In genomic region chr6:28136585-28137457, GRCh38 we compare ENCODE assay signal across 8 cellular contexts. TPM values are rescaled to one million over a fixed set of nuclear protein-coding genes. Genes with fewer than 3 reads are reported as not detected.
DNase-seq lines count a peak whose midpoint lies in the region; ATAC-seq and TF ChIP-seq lines count a peak whose summit lies in the region.

No MANE protein-coding gene starts in this region.

- no peaks in the 10 kb centered on the region for H3K27me3 ChIP-seq in ACC112 (ENCODE audit: insufficient read depth, low read length)

- H3K27me3 Mint-ChIP-seq in activated B cell treated with CpG ODN at 0.5 μM for 24 hours, result no peaks in the 10 kb centered on the region

- intact Hi-C loops in activated B cell treated with CpG ODN at 0.5 μM for 24 hours (cut with micrococcal nuclease), result loop anchor here (1.0 to 10.0 kb wide), 15 partner anchors 13 to 1942 kb away; partner anchors contain the start of genes ABT1, ZKSCAN4, ZSCAN12 and ZSCAN16

- TF ChIP-seq CTCF in activated B cell treated with CpG ODN at 0.5 μM for 24 hours (IDR thresholded peaks at IDR 0.05), result no peak

- H3K27ac ChIP-seq in ACC112 (ENCODE audit: low read depth, low read length) (peak overlapping the region; percentile 63), caudate nucleus (ENCODE audit: low read depth, low read length) (peak overlapping the region; percentile 94)

- H3K4me3 ChIP-seq in ACC112 (ENCODE audit: low read depth, low read length), result peak overlapping the region; percentile 79

- POLR2A ChIA-PET in activated B cell treated with CpG ODN at 0.5 μM for 24 hours (lab: Charles Lee), result interaction anchor here (0.5 to 8.6 kb wide), 29 partner anchors 11 to 1060 kb away, joined by 3 to 170 read pairs (median 4); partner anchors contain the start of genes ZKSCAN4, ZNF165, ZSCAN12 and ZSCAN16

- peak; percentile 94 for DNase-seq in NCI-H2227 (lab: John Stamatoyannopoulos, UW; ENCODE audit: unreplicated experiment)
- peak; percentile 69 for DNase-seq in activated B cell treated with CpG ODN at 0.5 μM for 24 hours
- peak; percentile 9 to 92 (median 78) for DNase-seq in caudate nucleus (lab: John Stamatoyannopoulos, UW)
- DNase-seq in inferior parietal cortex (ENCODE audit: extremely low spot score), result peak; percentile 95
- peak; percentile 86 for DNase-seq in smooth muscle cell of the brain vasculature (ENCODE audit: low read depth, low spot score)

- peaks cover 37% of the 10 kb centered on the region for H3K36me3 Mint-ChIP-seq in activated B cell treated with CpG ODN at 0.5 μM for 24 hours (ENCODE audit: low read depth)

- peaks cover 75% of the 10 kb centered on the region for H3K4me1 Mint-ChIP-seq in activated B cell treated with CpG ODN at 0.5 μM for 24 hours

- ATAC-seq in GM18868 (IDR thresholded peaks at IDR 0.05; ENCODE audit: unreplicated experiment) (peak; percentile 49), HG03135 (IDR thresholded peaks at IDR 0.05; ENCODE audit: unreplicated experiment) (peak; percentile 62), activated B cell treated with CpG ODN at 0.5 μM for 24 hours (ENCODE audit: low read depth) (peak; percentile 42)

- peak overlapping the region; percentile 98 for H3K4me3 Mint-ChIP-seq in activated B cell treated with CpG ODN at 0.5 μM for 24 hours

- CTCF ChIA-PET in activated B cell treated with CpG ODN at 0.5 μM for 24 hours (lab: Charles Lee), result interaction anchor here (0.8 to 1.7 kb wide), 3 partner anchors 32 to 219 kb away, joined by 3 to 4 read pairs (median 3); partner anchors contain the start of gene ZKSCAN4

- peaks cover 12% of the 10 kb centered on the region for H3K4me1 ChIP-seq in ACC112 (ENCODE audit: control insufficient read depth, insufficient read depth, low read length, unreplicated experiment)

- H3K79me2 ChIP-seq in ACC112 (ENCODE audit: control insufficient read depth, insufficient read depth, low read length, unreplicated experiment), result peaks cover 38% of the 10 kb centered on the region

- peak overlapping the region; percentile 100 for H3K27ac Mint-ChIP-seq in activated B cell treated with CpG ODN at 0.5 μM for 24 hours

- H3K36me3 ChIP-seq in ACC112 (ENCODE audit: insufficient read depth, low read length), result no peaks in the 10 kb centered on the region

- peak overlapping the region; percentile 100 for H2AFZ ChIP-seq in ACC112 (ENCODE audit: low read length, unreplicated experiment)

- H3K9me3 Mint-ChIP-seq in activated B cell treated with CpG ODN at 0.5 μM for 24 hours, result no peaks in the 10 kb centered on the region

RNA-seq across cellular contexts. Expression of gene ZKSCAN8, which starts 4.9 kb away (rescaled TPM):
- 38.9 and 40.2 TPM in 2 replicates for total RNA-seq in activated B cell treated with CpG ODN at 0.5 μM for 24 hours

RNA-seq across cellular contexts. Expression of gene ZSCAN16, which starts 12.4 kb away (rescaled TPM):
- total RNA-seq in activated B cell treated with CpG ODN at 0.5 μM for 24 hours, result 10.6 and 12.6 TPM in 2 replicates

RNA-seq across cellular contexts. Expression of gene ZNF165, which starts 56.5 kb away (rescaled TPM):
- total RNA-seq in activated B cell treated with CpG ODN at 0.5 μM for 24 hours, result 6.0 and 6.3 TPM in 2 replicates

Comparison
In these comparisons a context has a peak if more than half of its experiments do, and no peak if none do; other contexts are left out.
1. Peak in every context shown above with its lines: DNase-seq, ATAC-seq, H3K4me3 ChIP-seq and H3K27ac ChIP-seq.